Comparison of ENCODE assay signal across 24 cellular contexts in genomic region chr15:52976050-52976449, GRCh38.
DNase-seq lines count a peak whose midpoint lies in the region; ATAC-seq, FAIRE-seq and TF ChIP-seq lines count a peak whose summit lies in the region.
"Had no signal": no experiment of that assay in that cellular context is flagged by ENCODE, and none has a peak within 500 bp of the region (broad histone marks: within the 10 kb centered on the region; RNA-seq: fewer than 3 reads in every experiment).

No MANE protein-coding gene starts in this region.

- no peaks in the 10 kb centered on the region for H3K79me2 ChIP-seq in HepG2 (ENCODE audit: insufficient read depth, low read length)
- no peaks in the 10 kb centered on the region for H3K79me2 ChIP-seq in osteoblast (ENCODE audit: insufficient read depth, low read length)

- H3K4me1 ChIP-seq in liver (ENCODE audit: control insufficient read depth in 4 of 4, insufficient read depth in 4 of 4, low read length in 3 of 4): peaks cover 0 to 33% (median 25%) of the 10 kb centered on the region in 4 donors
- H3K4me1 ChIP-seq in HepG2 (ENCODE audit: insufficient read depth, low read length): no peaks in the 10 kb centered on the region
- H3K4me1 ChIP-seq in osteoblast (ENCODE audit: insufficient read depth, low read length): no peaks in the 10 kb centered on the region
- H3K4me1 ChIP-seq: BE2C had no signal

- no peaks in the 10 kb centered on the region for H3K9me3 ChIP-seq in liver (ENCODE audit: control insufficient read depth in 4 of 4, low read length in 3 of 4)
- no peaks in the 10 kb centered on the region for H3K9me3 ChIP-seq in HepG2 (ENCODE audit: low read length)
- H3K9me3 ChIP-seq in osteoblast (ENCODE audit: low read depth, low read length): peaks cover 2% of the 10 kb centered on the region
- H3K9me3 ChIP-seq: BE2C had no signal

- DNase-seq in HepG2 (ENCODE audit: low spot score): no peak
- DNase-seq in NCI-H1105 treated with DMSO at 0.1 percent for 48 hours (lab: John Stamatoyannopoulos, UW): peak; percentile 65
- peak; percentile 10 for DNase-seq in left kidney (ENCODE audit: low read depth, low spot score)
- no peak for DNase-seq in stimulated activated effector memory CD8-positive, alpha-beta T cell treated with anti-CD3 and anti-CD28 coated beads, Interleukin-12 subunit alpha, Interleukin-12 subunit beta, amount 100 ng/mL, for 72 hours (ENCODE audit: low spot score in 2 of 2)
- DNase-seq in T-helper 9 cell: no peak
- no peak for DNase-seq in osteoblast (ENCODE audit: insufficient read length, low spot score, missing footprints)
- no peak for DNase-seq in DMS79 (lab: John Stamatoyannopoulos, UW)
- DNase-seq: ACHN; BE2C; C1 segment of cervical spinal cord; CD4-positive, CD25-positive, alpha-beta regulatory T cell; CD8-positive, alpha-beta memory T cell; COR-L47; DMS 273 treated with DMSO at 0.1 percent for 48 hours; GDM1; HCEC 1CT; IMR-90 had no signal

- H3K4me2 ChIP-seq in HepG2 (ENCODE audit: low read depth, low read length): no peak overlapping the region
- no peak overlapping the region for H3K4me2 ChIP-seq in osteoblast (ENCODE audit: insufficient read depth, low read length)
- H3K4me2 ChIP-seq: GM23338 had no signal

- no peak overlapping the region for H3K4me3 ChIP-seq in liver (ENCODE audit: low read depth in 1 of 3, low read length in 3 of 3)
- H3K4me3 ChIP-seq in HepG2 (replicated peaks in 1 of 3; ENCODE audit: insufficient read depth in 1 of 3, low read depth in 2 of 3, low read length in 3 of 3): no peak overlapping the region
- H3K4me3 ChIP-seq in osteoblast (ENCODE audit: insufficient read depth, low read length): no peak overlapping the region
- H3K4me3 ChIP-seq: GM23338 had no signal

- no peak overlapping the region for H3K4me3 Mint-ChIP-seq in stimulated activated effector memory CD8-positive, alpha-beta T cell treated with anti-CD3 and anti-CD28 coated beads, Interleukin-12 subunit alpha, Interleukin-12 subunit beta, amount 100 ng/mL, for 72 hours
- H3K4me3 Mint-ChIP-seq: CD4-positive, CD25-positive, alpha-beta regulatory T cell; CD8-positive, alpha-beta memory T cell; GM23338 had no signal

- CTCF ChIA-PET in HepG2 (lab: Yijun Ruan, JAX; ENCODE audit: low intra/inter-chr PET ratio, low total read pairs): no interaction called here

- H3K27ac Mint-ChIP-seq in stimulated activated effector memory CD8-positive, alpha-beta T cell treated with anti-CD3 and anti-CD28 coated beads, Interleukin-12 subunit alpha, Interleukin-12 subunit beta, amount 100 ng/mL, for 72 hours: no peak overlapping the region
- H3K27ac Mint-ChIP-seq: CD4-positive, CD25-positive, alpha-beta regulatory T cell; CD8-positive, alpha-beta memory T cell; GM23338 had no signal

- TF ChIP-seq POLR2A in HepG2 (IDR thresholded peaks at IDR 0.05; ENCODE audit: insufficient read depth in 1 of 2, low read depth in 2 of 2, low read length in 2 of 2): no peak

- intact Hi-C loops in HepG2 (cut with micrococcal nuclease; ENCODE audit: unreplicated experiment): no loop called here

- TF ChIP-seq RAD21 in liver (IDR thresholded peaks at IDR 0.05): peak; percentile 29 to 61
- TF ChIP-seq RAD21 in HepG2 (CRISPR knock-in tag; IDR thresholded peaks at IDR 0.05): no peak

- no TSS peak for BruUV-seq in HepG2 (replicated peaks; lab: Mats Ljungman, UMichigan)

- H3K9ac ChIP-seq in liver (ENCODE audit: low read depth in 1 of 2, low read length in 2 of 2) (no peak overlapping the region), HepG2 (ENCODE audit: insufficient read depth, low read depth, low read length) (no peak overlapping the region)

- H3K27me3 ChIP-seq in liver (ENCODE audit: control insufficient read depth in 4 of 4, insufficient read depth in 4 of 4, low read length in 3 of 4) (no peaks in the 10 kb centered on the region), HepG2 (ENCODE audit: control insufficient read depth in 1 of 2, insufficient read depth in 2 of 2, low read length in 2 of 2) (no peaks in the 10 kb centered on the region; a peak in 2 of 5 replicates), osteoblast (ENCODE audit: insufficient read depth, low read length) (no peaks in the 10 kb centered on the region)
- H3K27me3 ChIP-seq: BE2C had no signal

- in situ Hi-C loops in HepG2 (cut with HindIII; ENCODE audit: extremely low pct_ligation_motif_present, low pct_unique_long_range_greater_than_20kb): no loop called here

- TF ChIP-seq CTCF in liver (IDR thresholded peaks at IDR 0.05; ENCODE audit: low read depth, low read length, missing input control) (no peak), HepG2 (CRISPR knock-in tag; IDR thresholded peaks at IDR 0.05) (no peak), osteoblast (IDR thresholded peaks at IDR 0.05; ENCODE audit: extremely low read depth, low read depth, low read length) (no peak)

- H3K4me1 Mint-ChIP-seq in stimulated activated effector memory CD8-positive, alpha-beta T cell treated with anti-CD3 and anti-CD28 coated beads, Interleukin-12 subunit alpha, Interleukin-12 subunit beta, amount 100 ng/mL, for 72 hours: no peaks in the 10 kb centered on the region
- H3K4me1 Mint-ChIP-seq: CD4-positive, CD25-positive, alpha-beta regulatory T cell had no signal

- TF ChIP-seq EP300 in HepG2 (IDR thresholded peaks at IDR 0.05; ENCODE audit: low read depth in 2 of 2, low read length in 2 of 2) (no peak), HepG2 (CRISPR knock-in tag; IDR thresholded peaks at IDR 0.05; ENCODE audit: borderline replicate concordance) (no peak)

- H2AFZ ChIP-seq in HepG2 (ENCODE audit: low read length) (no peak overlapping the region), osteoblast (ENCODE audit: low read length) (no peak overlapping the region)
- H2AFZ ChIP-seq: GM23338 had no signal

- H3K9me3 Mint-ChIP-seq in stimulated activated effector memory CD8-positive, alpha-beta T cell treated with anti-CD3 and anti-CD28 coated beads, Interleukin-12 subunit alpha, Interleukin-12 subunit beta, amount 100 ng/mL, for 72 hours: no peaks in the 10 kb centered on the region
- H3K9me3 Mint-ChIP-seq: CD8-positive, alpha-beta memory T cell; GM23338 had no signal

- H3K27ac ChIP-seq in liver (ENCODE audit: low read depth in 1 of 2, low read length in 2 of 2): no peak overlapping the region
- H3K27ac ChIP-seq in HepG2 (ENCODE audit: extremely low read length, insufficient read depth, low read length): no peak overlapping the region
- no peak overlapping the region for H3K27ac ChIP-seq in osteoblast (ENCODE audit: low read depth, low read length)
- H3K27ac ChIP-seq: HL-60 had no signal

- WGBS in liver: 54% methylated on average over 3 of the region's 3 CpGs
- WGBS in HepG2 (ENCODE audit: low lambda C conversion rate): 38% methylated on average over 2 of the region's 3 CpGs

- H4K20me1 ChIP-seq in HepG2 (ENCODE audit: insufficient read depth, low read length): no peaks in the 10 kb centered on the region
- no peaks in the 10 kb centered on the region for H4K20me1 ChIP-seq in osteoblast (ENCODE audit: insufficient read depth, low read length)

- H3K36me3 Mint-ChIP-seq in stimulated activated effector memory CD8-positive, alpha-beta T cell treated with anti-CD3 and anti-CD28 coated beads, Interleukin-12 subunit alpha, Interleukin-12 subunit beta, amount 100 ng/mL, for 72 hours: no peaks in the 10 kb centered on the region
- H3K36me3 Mint-ChIP-seq: CD4-positive, CD25-positive, alpha-beta regulatory T cell; CD8-positive, alpha-beta memory T cell had no signal

- FAIRE-seq in HepG2 (lab: Jason Lieb, UNC): no peak
- FAIRE-seq: A204.1, GM12892, GM18507, H54 had no signal

- no peak for ATAC-seq in HepG2
- peak; percentile 25 for ATAC-seq in stimulated activated effector memory CD8-positive, alpha-beta T cell treated with anti-CD3 and anti-CD28 coated beads, Interleukin-12 subunit alpha, Interleukin-12 subunit beta, amount 100 ng/mL, for 72 hours
- ATAC-seq: GM23338 had no signal

- POLR2A ChIA-PET in HepG2 (lab: Yijun Ruan, JAX): no interaction called here

- H3K36me3 ChIP-seq in liver (ENCODE audit: control insufficient read depth in 4 of 4, insufficient read depth in 3 of 4, low read depth in 1 of 4, low read length in 3 of 4) (no peaks in the 10 kb centered on the region), HepG2 (replicated peaks in 1 of 2; ENCODE audit: control insufficient read depth in 1 of 2, insufficient read depth in 2 of 2, low read length in 2 of 2) (no peaks in the 10 kb centered on the region), osteoblast (ENCODE audit: insufficient read depth, low read length) (no peaks in the 10 kb centered on the region)
- H3K36me3 ChIP-seq: BE2C had no signal

TF ChIP-seq in liver, 16 proteins besides CTCF, POLR2A, EP300 and RAD21 (continues in another document):
- TF ChIP-seq, protein P1, sequence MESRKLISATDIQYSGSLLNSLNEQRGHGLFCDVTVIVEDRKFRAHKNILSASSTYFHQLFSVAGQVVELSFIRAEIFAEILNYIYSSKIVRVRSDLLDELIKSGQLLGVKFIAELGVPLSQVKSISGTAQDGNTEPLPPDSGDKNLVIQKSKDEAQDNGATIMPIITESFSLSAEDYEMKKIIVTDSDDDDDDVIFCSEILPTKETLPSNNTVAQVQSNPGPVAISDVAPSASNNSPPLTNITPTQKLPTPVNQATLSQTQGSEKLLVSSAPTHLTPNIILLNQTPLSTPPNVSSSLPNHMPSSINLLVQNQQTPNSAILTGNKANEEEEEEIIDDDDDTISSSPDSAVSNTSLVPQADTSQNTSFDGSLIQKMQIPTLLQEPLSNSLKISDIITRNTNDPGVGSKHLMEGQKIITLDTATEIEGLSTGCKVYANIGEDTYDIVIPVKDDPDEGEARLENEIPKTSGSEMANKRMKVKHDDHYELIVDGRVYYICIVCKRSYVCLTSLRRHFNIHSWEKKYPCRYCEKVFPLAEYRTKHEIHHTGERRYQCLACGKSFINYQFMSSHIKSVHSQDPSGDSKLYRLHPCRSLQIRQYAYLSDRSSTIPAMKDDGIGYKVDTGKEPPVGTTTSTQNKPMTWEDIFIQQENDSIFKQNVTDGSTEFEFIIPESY (IDR thresholded peaks at IDR 0.05): no peak
- no peak for TF ChIP-seq TAF1 (conservative IDR thresholded peaks at IDR 0.05)
- TF ChIP-seq YY1 (IDR thresholded peaks at IDR 0.05): no peak

TF ChIP-seq in HepG2, 621 proteins besides CTCF, POLR2A, EP300 and RAD21 (continues in another document):
- TF ChIP-seq HDAC2 (CRISPR knock-in tag; IDR thresholded peaks at IDR 0.05) (no peak), KDM6A (CRISPR knock-in tag; IDR thresholded peaks at IDR 0.05; ENCODE audit: low read depth) (no peak), ZKSCAN8 (CRISPR knock-in tag; IDR thresholded peaks at IDR 0.05; ENCODE audit: borderline replicate concordance) (no peak)

Comparison
In these comparisons a context has a peak if more than half of its experiments do, and no peak if none do; other contexts are left out.
1. DNase-seq: peak in NCI-H1105 treated with DMSO at 0.1 percent for 48 hours (single experiment) and left kidney (single experiment); none in HepG2 (single experiment), stimulated activated effector memory CD8-positive, alpha-beta T cell treated with anti-CD3 and anti-CD28 coated beads, Interleukin-12 subunit alpha, Interleukin-12 subunit beta, amount 100 ng/mL, for 72 hours (0 of 2), T-helper 9 cell (single experiment), osteoblast (single experiment) and DMS79 (single experiment).